In the genomic region with DNA sequence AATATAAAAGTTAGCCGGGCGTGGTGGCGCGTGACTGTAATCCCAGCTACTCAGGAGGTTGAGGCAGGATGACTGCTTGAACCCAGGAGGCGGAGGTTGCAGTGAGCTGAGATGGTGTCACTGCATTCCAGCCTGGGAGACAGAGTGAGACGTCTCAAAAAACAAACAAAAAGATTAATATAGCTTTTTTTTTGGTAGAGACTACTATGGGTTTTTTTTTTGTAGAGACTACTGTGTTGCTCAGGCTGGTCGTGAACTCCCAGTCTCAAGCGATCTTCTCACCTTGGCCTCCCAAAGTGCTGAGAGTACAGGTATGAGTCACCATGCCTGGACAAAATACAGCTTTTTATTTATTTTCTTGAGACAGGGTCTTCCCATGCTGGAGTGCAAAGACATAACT, we compare ENCODE assay signal across 27 cellular contexts. TPM values are rescaled to one million over a fixed set of nuclear protein-coding genes. Genes with fewer than 3 reads are reported as not detected.
DNase-seq lines count a peak whose midpoint lies in the region; ATAC-seq and TF ChIP-seq lines count a peak whose summit lies in the region.
"Had no signal": no experiment of that assay in that cellular context is flagged by ENCODE, and none has a peak within 500 bp of the region (broad histone marks: within the 10 kb centered on the region; RNA-seq: fewer than 3 reads in every experiment).

No MANE protein-coding gene starts in this region.

- H3K79me2 ChIP-seq in GM23338 (replicated peaks; ENCODE audit: insufficient read depth): peaks cover 100% of the 10 kb centered on the region

- H2AFZ ChIP-seq in GM23338: no peak overlapping the region

- H3K27me3 ChIP-seq in brain microvascular endothelial cell (replicated peaks) (no peaks in the 10 kb centered on the region), GM23338 (ENCODE audit: insufficient read depth) (no peaks in the 10 kb centered on the region)
- H3K27me3 ChIP-seq: colonic mucosa, MG63, ovary, tibial artery had no signal

- no peak for TF ChIP-seq CTCF in brain microvascular endothelial cell (IDR thresholded peaks at IDR 0.05; ENCODE audit: low read depth, low read length, missing control alignments)
- TF ChIP-seq CTCF in GM23338 (conservative IDR thresholded peaks at IDR 0.05; ENCODE audit: low read depth in 2 of 2): no peak

- peaks cover 56% of the 10 kb centered on the region for H3K4me1 Mint-ChIP-seq in activated T-cell treated with anti-CD3 and anti-CD28 coated beads, Interleukin-2, amount 50 U/mL, for 72 hours (ENCODE audit: low read depth)
- H3K4me1 Mint-ChIP-seq in GM23338: peaks cover 8% of the 10 kb centered on the region; the same call in 2 of the 3 replicates

- H3K27me3 Mint-ChIP-seq in activated T-cell treated with anti-CD3 and anti-CD28 coated beads, Interleukin-2, amount 50 U/mL, for 72 hours (ENCODE audit: low read depth): no peaks in the 10 kb centered on the region
- peaks cover 7% of the 10 kb centered on the region for H3K27me3 Mint-ChIP-seq in GM23338 (ENCODE audit: insufficient read depth, low read depth, poor library complexity)
- H3K27me3 Mint-ChIP-seq: brain; naive B cell; stimulated activated naive CD8-positive, alpha-beta T cell treated with anti-CD3 and anti-CD28 coated beads, Interleukin-15, amount 100 ng/mL, for 72 hours had no signal

- ATAC-seq in activated T-cell treated with anti-CD3 and anti-CD28 coated beads, Interleukin-2, amount 50 U/mL, for 72 hours (replicated peaks in 1 of 2): peak in 1 of 2 donors; percentile 49
- ATAC-seq in HG02798 (IDR thresholded peaks at IDR 0.05; ENCODE audit: poor library complexity, unreplicated experiment) (peak; percentile 64), HG02970 (IDR thresholded peaks at IDR 0.05; ENCODE audit: low FRiP score, unreplicated experiment) (no peak), GM23338 (no peak)
- ATAC-seq: left colon; Panc1; stimulated activated naive CD8-positive, alpha-beta T cell treated with anti-CD3 and anti-CD28 coated beads, Interleukin-15, amount 100 ng/mL, for 72 hours had no signal

- no peak for DNase-seq in activated T-cell treated with anti-CD3 and anti-CD28 coated beads, Interleukin-2, amount 50 U/mL, for 72 hours
- DNase-seq in activated T-cell treated with anti-CD3 and anti-CD28 coated beads, Interleukin-2, amount 50 U/mL, for 48 hours: no peak
- DNase-seq in brain microvascular endothelial cell (peak; percentile 89), GM23338 (ENCODE audit: low spot score) (no peak), NK-92 (lab: John Stamatoyannopoulos, UW; ENCODE audit: unreplicated experiment) (no peak), AG20443 (ENCODE audit: low spot score) (no peak)
- DNase-seq: activated CD4-positive, alpha-beta T cell treated with anti-CD3 and anti-CD28 coated beads for 48 hours; activated CD8-positive, alpha-beta memory T cell treated with anti-CD3 and anti-CD28 coated beads, Interleukin-2, amount 50 U/mL, for 4 hours; activated gamma-delta T cell; colonic mucosa; DND-41; glutamatergic neuron; left colon; mesendoderm; MG63; naive B cell; NCI-H1417 treated with DMSO at 0.1 percent for 48 hours; NCI-H524; ovary; SIG-M5; stimulated activated CD4-positive, alpha-beta T cell treated with anti-CD3 and anti-CD28 coated beads, Interleukin-4, amount 100 ng/mL, for 4 hours; stimulated activated naive CD8-positive, alpha-beta T cell treated with anti-CD3 and anti-CD28 coated beads, Interleukin-15, amount 100 ng/mL, for 72 hours; tibial artery had no signal

- peak overlapping the region; percentile 54 for H3K27ac Mint-ChIP-seq in activated T-cell treated with anti-CD3 and anti-CD28 coated beads, Interleukin-2, amount 50 U/mL, for 72 hours
- no peak overlapping the region for H3K27ac Mint-ChIP-seq in GM23338
- H3K27ac Mint-ChIP-seq: naive B cell; stimulated activated naive CD8-positive, alpha-beta T cell treated with anti-CD3 and anti-CD28 coated beads, Interleukin-15, amount 100 ng/mL, for 72 hours had no signal

- H4K20me1 ChIP-seq in GM23338 (replicated peaks; ENCODE audit: insufficient read depth): peaks cover 33% of the 10 kb centered on the region

- H3K4me2 ChIP-seq in GM23338: no peak overlapping the region

- H3K9me3 Mint-ChIP-seq in activated T-cell treated with anti-CD3 and anti-CD28 coated beads, Interleukin-2, amount 50 U/mL, for 72 hours: peaks cover 7 to 15% of the 10 kb centered on the region in 2 donors
- peaks cover 26% of the 10 kb centered on the region for H3K9me3 Mint-ChIP-seq in GM23338

- peaks cover 25 to 30% of the 10 kb centered on the region in 2 donors for H3K36me3 Mint-ChIP-seq in activated T-cell treated with anti-CD3 and anti-CD28 coated beads, Interleukin-2, amount 50 U/mL, for 72 hours (ENCODE audit: insufficient read depth in 2 of 2)
- H3K36me3 Mint-ChIP-seq in GM23338 (ENCODE audit: low read depth): peaks cover 36% of the 10 kb centered on the region

- H3K9me2 ChIP-seq in GM23338 (ENCODE audit: insufficient read depth): no peaks in the 10 kb centered on the region

- H3K4me3 Mint-ChIP-seq in activated T-cell treated with anti-CD3 and anti-CD28 coated beads, Interleukin-2, amount 50 U/mL, for 72 hours: peak overlapping the region in 1 of 2 donors; percentile 18
- H3K4me3 Mint-ChIP-seq in GM23338: no peak overlapping the region
- H3K4me3 Mint-ChIP-seq: brain; stimulated activated naive CD8-positive, alpha-beta T cell treated with anti-CD3 and anti-CD28 coated beads, Interleukin-15, amount 100 ng/mL, for 72 hours had no signal

- H3K4me1 ChIP-seq in GM23338 (ENCODE audit: insufficient read depth): no peaks in the 10 kb centered on the region; the same call in 1 of the 2 replicates

- H3K4me3 ChIP-seq in brain microvascular endothelial cell (ENCODE audit: low read depth, low read length) (no peak overlapping the region), GM23338 (no peak overlapping the region)
- H3K4me3 ChIP-seq: colonic mucosa, MG63, ovary, tibial artery had no signal

- H3K27ac ChIP-seq in brain microvascular endothelial cell: peak overlapping the region; percentile 66
- no peak overlapping the region for H3K27ac ChIP-seq in GM23338 (ENCODE audit: low read depth)
- H3K27ac ChIP-seq: colonic mucosa, ovary, tibial artery had no signal

- H3F3A ChIP-seq in GM23338 (replicated peaks; ENCODE audit: low read depth): no peaks in the 10 kb centered on the region

- in situ Hi-C loops in brain microvascular endothelial cell (cut with HindIII; ENCODE audit: low pct_ligation_motif_present, low sequenced_read_pairs): no loop called here

- H3K36me3 ChIP-seq in brain microvascular endothelial cell (replicated peaks): no peaks in the 10 kb centered on the region
- no peaks in the 10 kb centered on the region for H3K36me3 ChIP-seq in GM23338 (ENCODE audit: insufficient read depth)
- H3K36me3 ChIP-seq: colonic mucosa, MG63, ovary, tibial artery had no signal

TF ChIP-seq in GM23338, 12 proteins besides CTCF, POLR2A, EP300 and RAD21:
- no peak for TF ChIP-seq ZNF114 (CRISPR knock-in tag; IDR thresholded peaks at IDR 0.05)
- no peak for TF ChIP-seq POLR2AphosphoS5 (IDR thresholded peaks at IDR 0.05; ENCODE audit: low read depth)
- TF ChIP-seq CREB1 (CRISPR knock-in tag; IDR thresholded peaks at IDR 0.05; ENCODE audit: low read depth): no peak
- no peak for TF ChIP-seq STAT1 (IDR thresholded peaks at IDR 0.05; ENCODE audit: unreplicated experiment)
TF ChIP-seq in GM23338: peak in this region for 0.

RNA-seq across cellular contexts. Expression of gene ZNRF1, which starts 20.2 kb away (rescaled TPM):
- 10 to 100 TPM; 42.9 to 69.1 TPM for total RNA-seq in activated T-cell treated with anti-CD3 and anti-CD28 coated beads, Interleukin-2, amount 50 U/mL, for 72 hours
- 42.1 and 52.9 TPM in 2 replicates for total RNA-seq in GM23338 (2014; rRNA removed; shearing (Covaris generic))
- polyA plus RNA-seq in GM23338 (2016; fragmentation: Nextera tagmentation; extraction: Ambion mirVana): 22.4 and 31.9 TPM in 2 replicates

RNA-seq across cellular contexts. Expression of gene WDR59, which starts 34.1 kb away (rescaled TPM):
- 100 to 1,000 TPM; 100 to 104 TPM for total RNA-seq in activated T-cell treated with anti-CD3 and anti-CD28 coated beads, Interleukin-2, amount 50 U/mL, for 72 hours
- 46.9 and 54.5 TPM in 2 replicates for total RNA-seq in GM23338 (2014; rRNA removed; shearing (Covaris generic))
- 38.7 and 44.5 TPM in 2 replicates for polyA plus RNA-seq in GM23338 (2016; fragmentation: Nextera tagmentation; extraction: Ambion mirVana)
